ENCODE assay signal across 8 cellular contexts in genomic region chr7:22109761-22110160, GRCh38.
A peak's percentile ranks its signal among the peaks of the same experiment; 100 is the strongest.
DNase-seq lines count a peak whose midpoint lies in the region; ATAC-seq and TF ChIP-seq lines count a peak whose summit lies in the region.

No MANE protein-coding gene starts in this region.

- ATAC-seq in HG02588 (IDR thresholded peaks at IDR 0.05; ENCODE audit: unreplicated experiment), result no peak

- H3K9ac ChIP-seq in SU-DHL-6 (ENCODE audit: low read length), result no peak overlapping the region

- H3K9me3 ChIP-seq in breast epithelium, result no peaks in the 10 kb centered on the region
- H3K9me3 ChIP-seq in SU-DHL-6 (ENCODE audit: insufficient read depth, low read length), result no peaks in the 10 kb centered on the region

- no peaks in the 10 kb centered on the region for H3K27me3 Mint-ChIP-seq in MCF 10A (ENCODE audit: insufficient read depth, unreplicated experiment)

- peak; percentile 40 for DNase-seq in MCF 10A (ENCODE audit: unreplicated experiment)
- no peak for DNase-seq in breast epithelium (ENCODE audit: low spot score in 2 of 2)
- peak in 1 of 2 donors; percentile 54 for DNase-seq in foreskin fibroblast
- peak; percentile 56 for DNase-seq in stimulated activated CD4-positive, alpha-beta T cell treated with anti-CD3 and anti-CD28 coated beads, Interleukin-15, amount 100 ng/mL, for 24 hours
- no peak for DNase-seq in DMS79 treated with DMSO at 0.1 percent for 48 hours (lab: John Stamatoyannopoulos, UW)
- no peak for DNase-seq in activated gamma-delta T cell (lab: John Stamatoyannopoulos, UW)

- no peaks in the 10 kb centered on the region for H3F3A ChIP-seq in SU-DHL-6 (ENCODE audit: insufficient read depth)

- no peak overlapping the region for H3K27ac Mint-ChIP-seq in MCF 10A (ENCODE audit: low read depth, unreplicated experiment)

- no peaks in the 10 kb centered on the region for H3K36me3 Mint-ChIP-seq in MCF 10A (ENCODE audit: insufficient read depth, unreplicated experiment)

- H4K20me1 ChIP-seq in SU-DHL-6 (ENCODE audit: low read depth, low read length), result no peaks in the 10 kb centered on the region

- POLR2A ChIA-PET in MCF 10A (lab: Yijun Ruan, JAX), result no interaction called here

- no peak for TF ChIP-seq CTCF in MCF 10A (IDR thresholded peaks at IDR 0.05; ENCODE audit: unreplicated experiment)
- no peak for TF ChIP-seq CTCF in breast epithelium (IDR thresholded peaks at IDR 0.05)
- peak; percentile 15 for TF ChIP-seq CTCF in SU-DHL-6 (IDR thresholded peaks at IDR 0.05; ENCODE audit: insufficient read depth, low read length, poor library complexity, severe bottlenecking)
- peak; percentile 39 for TF ChIP-seq CTCF in foreskin fibroblast (IDR thresholded peaks at IDR 0.05; ENCODE audit: low read depth, low read length)

- no peaks in the 10 kb centered on the region for H3K9me3 Mint-ChIP-seq in MCF 10A (ENCODE audit: unreplicated experiment)

- H3K4me2 ChIP-seq in SU-DHL-6 (ENCODE audit: low read depth, low read length, poor library complexity, severe bottlenecking), result no peak overlapping the region

- BruUV-seq in MCF 10A (replicated peaks; lab: Mats Ljungman, UMichigan), result no TSS peak

- no peak for TF ChIP-seq POLR2A in breast epithelium (IDR thresholded peaks at IDR 0.05)

- H3K9me2 ChIP-seq in SU-DHL-6 (replicated peaks; ENCODE audit: insufficient read depth, low read length), result no peaks in the 10 kb centered on the region

- H3K36me3 ChIP-seq in breast epithelium (no peaks in the 10 kb centered on the region), SU-DHL-6 (ENCODE audit: low read length) (no peaks in the 10 kb centered on the region)

- H3K4me1 ChIP-seq in breast epithelium, result no peaks in the 10 kb centered on the region

- no peak overlapping the region for H3K4me3 Mint-ChIP-seq in MCF 10A (ENCODE audit: unreplicated experiment)

- H2AFZ ChIP-seq in SU-DHL-6 (ENCODE audit: low read depth, low read length, severe bottlenecking), result no peak overlapping the region

- H3K79me2 ChIP-seq in SU-DHL-6 (ENCODE audit: insufficient read depth, low read length), result no peaks in the 10 kb centered on the region

- intact Hi-C loops in MCF 10A (cut with micrococcal nuclease) (loop anchor here (1.0 kb wide), 3 partner anchors 187 to 380 kb away; no protein-coding TSS in a partner anchor), breast epithelium (cut with DNase I; ENCODE audit: low total_unique reads) (no loop called here)

- no peak overlapping the region for H3K4me3 ChIP-seq in breast epithelium
- no peak overlapping the region for H3K4me3 ChIP-seq in SU-DHL-6 (ENCODE audit: insufficient read depth, low read length, poor library complexity, severe bottlenecking)
- H3K4me3 ChIP-seq in foreskin fibroblast (ENCODE audit: low read depth in 1 of 2, low read length in 2 of 2), result no peak overlapping the region

- H3K4me1 Mint-ChIP-seq in MCF 10A (ENCODE audit: insufficient read depth, unreplicated experiment), result no peaks in the 10 kb centered on the region

- H3K27ac ChIP-seq in breast epithelium (no peak overlapping the region), SU-DHL-6 (ENCODE audit: low read depth, low read length) (no peak overlapping the region)

- CTCF ChIA-PET in MCF 10A (lab: Yijun Ruan, JAX), result interaction anchor here (0.5 to 7.5 kb wide), 68 partner anchors 9 to 1404 kb away, joined by 3 to 93 read pairs (median 5); partner anchors contain the start of gene STEAP1B

- no peaks in the 10 kb centered on the region for H3K27me3 ChIP-seq in breast epithelium
- no peaks in the 10 kb centered on the region for H3K27me3 ChIP-seq in SU-DHL-6 (ENCODE audit: low read length)

Comparison
In these comparisons a context has a peak if more than half of its experiments do, and no peak if none do; other contexts are left out.
1. DNase-seq: peak in MCF 10A (single experiment) and stimulated activated CD4-positive, alpha-beta T cell treated with anti-CD3 and anti-CD28 coated beads, Interleukin-15, amount 100 ng/mL, for 24 hours (single experiment); none in breast epithelium (0 of 2), DMS79 treated with DMSO at 0.1 percent for 48 hours (single experiment) and activated gamma-delta T cell (single experiment).
2. CTCF ChIP-seq: peak in SU-DHL-6 (single experiment) and foreskin fibroblast (single experiment); none in MCF 10A (single experiment) and breast epithelium (0 of 3).